Comparison of ENCODE assay signal across 1 cellular context in the genomic region with DNA sequence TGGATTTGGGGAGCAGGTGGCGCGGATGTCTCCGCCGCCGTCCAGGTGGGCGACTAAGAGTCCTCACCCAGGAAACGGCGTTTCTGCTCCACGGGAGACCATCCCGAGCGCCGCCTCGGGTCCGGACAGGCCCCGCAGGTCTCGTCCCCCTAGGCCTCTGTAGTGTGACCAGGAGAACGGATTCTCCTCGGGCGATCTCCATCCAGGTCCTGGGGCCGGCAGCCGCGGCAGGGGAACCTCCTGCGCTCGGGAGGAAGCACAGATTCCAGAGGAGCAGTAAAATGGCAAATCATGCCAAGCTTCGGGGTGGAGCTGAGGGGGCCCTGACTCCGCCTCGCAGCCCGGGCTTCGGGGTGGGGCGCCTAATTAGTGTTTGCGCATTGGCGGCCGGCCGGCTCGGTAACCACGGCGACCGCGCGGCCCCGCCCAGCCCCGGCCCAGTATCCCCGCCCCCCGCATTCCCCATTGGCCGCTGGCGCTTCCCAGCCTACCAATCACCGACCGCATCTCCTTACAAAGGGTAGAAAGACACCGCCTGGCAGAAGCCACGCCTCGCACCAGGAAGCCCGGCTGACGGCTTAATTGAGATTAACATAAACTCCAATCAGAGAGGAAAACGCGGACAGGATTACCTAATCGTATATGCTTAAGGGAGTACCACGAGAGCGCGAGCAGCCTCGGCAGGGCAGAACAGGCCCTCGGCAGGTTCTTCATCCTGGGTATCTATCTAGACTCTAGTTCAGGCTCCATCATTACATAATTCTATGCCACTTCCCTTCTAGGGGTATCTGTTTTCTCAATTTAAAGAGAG.
A peak's percentile ranks its signal among the peaks of the same experiment; 100 is the strongest.
TF ChIP-seq lines count a peak whose summit lies in the region.

No MANE protein-coding gene starts in this region.

TF ChIP-seq in HepG2, 621 proteins besides CTCF, POLR2A, EP300 and RAD21 (continued from another document and continues in another):
- TF ChIP-seq, protein P1, sequence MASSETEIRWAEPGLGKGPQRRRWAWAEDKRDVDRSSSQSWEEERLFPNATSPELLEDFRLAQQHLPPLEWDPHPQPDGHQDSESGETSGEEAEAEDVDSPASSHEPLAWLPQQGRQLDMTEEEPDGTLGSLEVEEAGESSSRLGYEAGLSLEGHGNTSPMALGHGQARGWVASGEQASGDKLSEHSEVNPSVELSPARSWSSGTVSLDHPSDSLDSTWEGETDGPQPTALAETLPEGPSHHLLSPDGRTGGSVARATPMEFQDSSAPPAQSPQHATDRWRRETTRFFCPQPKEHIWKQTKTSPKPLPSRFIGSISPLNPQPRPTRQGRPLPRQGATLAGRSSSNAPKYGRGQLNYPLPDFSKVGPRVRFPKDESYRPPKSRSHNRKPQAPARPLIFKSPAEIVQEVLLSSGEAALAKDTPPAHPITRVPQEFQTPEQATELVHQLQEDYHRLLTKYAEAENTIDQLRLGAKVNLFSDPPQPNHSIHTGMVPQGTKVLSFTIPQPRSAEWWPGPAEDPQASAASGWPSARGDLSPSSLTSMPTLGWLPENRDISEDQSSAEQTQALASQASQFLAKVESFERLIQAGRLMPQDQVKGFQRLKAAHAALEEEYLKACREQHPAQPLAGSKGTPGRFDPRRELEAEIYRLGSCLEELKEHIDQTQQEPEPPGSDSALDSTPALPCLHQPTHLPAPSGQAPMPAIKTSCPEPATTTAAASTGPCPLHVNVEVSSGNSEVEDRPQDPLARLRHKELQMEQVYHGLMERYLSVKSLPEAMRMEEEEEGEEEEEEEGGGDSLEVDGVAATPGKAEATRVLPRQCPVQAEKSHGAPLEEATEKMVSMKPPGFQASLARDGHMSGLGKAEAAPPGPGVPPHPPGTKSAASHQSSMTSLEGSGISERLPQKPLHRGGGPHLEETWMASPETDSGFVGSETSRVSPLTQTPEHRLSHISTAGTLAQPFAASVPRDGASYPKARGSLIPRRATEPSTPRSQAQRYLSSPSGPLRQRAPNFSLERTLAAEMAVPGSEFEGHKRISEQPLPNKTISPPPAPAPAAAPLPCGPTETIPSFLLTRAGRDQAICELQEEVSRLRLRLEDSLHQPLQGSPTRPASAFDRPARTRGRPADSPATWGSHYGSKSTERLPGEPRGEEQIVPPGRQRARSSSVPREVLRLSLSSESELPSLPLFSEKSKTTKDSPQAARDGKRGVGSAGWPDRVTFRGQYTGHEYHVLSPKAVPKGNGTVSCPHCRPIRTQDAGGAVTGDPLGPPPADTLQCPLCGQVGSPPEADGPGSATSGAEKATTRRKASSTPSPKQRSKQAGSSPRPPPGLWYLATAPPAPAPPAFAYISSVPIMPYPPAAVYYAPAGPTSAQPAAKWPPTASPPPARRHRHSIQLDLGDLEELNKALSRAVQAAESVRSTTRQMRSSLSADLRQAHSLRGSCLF (CRISPR knock-in tag; IDR thresholded peaks at IDR 0.05; ENCODE audit: borderline replicate concordance): no peak
- no peak for TF ChIP-seq ZSCAN21 (CRISPR knock-in tag; IDR thresholded peaks at IDR 0.05; ENCODE audit: borderline replicate concordance)
- TF ChIP-seq ZNF552 (CRISPR knock-in tag; IDR thresholded peaks at IDR 0.05; ENCODE audit: borderline replicate concordance): no peak
- TF ChIP-seq, protein P2, sequence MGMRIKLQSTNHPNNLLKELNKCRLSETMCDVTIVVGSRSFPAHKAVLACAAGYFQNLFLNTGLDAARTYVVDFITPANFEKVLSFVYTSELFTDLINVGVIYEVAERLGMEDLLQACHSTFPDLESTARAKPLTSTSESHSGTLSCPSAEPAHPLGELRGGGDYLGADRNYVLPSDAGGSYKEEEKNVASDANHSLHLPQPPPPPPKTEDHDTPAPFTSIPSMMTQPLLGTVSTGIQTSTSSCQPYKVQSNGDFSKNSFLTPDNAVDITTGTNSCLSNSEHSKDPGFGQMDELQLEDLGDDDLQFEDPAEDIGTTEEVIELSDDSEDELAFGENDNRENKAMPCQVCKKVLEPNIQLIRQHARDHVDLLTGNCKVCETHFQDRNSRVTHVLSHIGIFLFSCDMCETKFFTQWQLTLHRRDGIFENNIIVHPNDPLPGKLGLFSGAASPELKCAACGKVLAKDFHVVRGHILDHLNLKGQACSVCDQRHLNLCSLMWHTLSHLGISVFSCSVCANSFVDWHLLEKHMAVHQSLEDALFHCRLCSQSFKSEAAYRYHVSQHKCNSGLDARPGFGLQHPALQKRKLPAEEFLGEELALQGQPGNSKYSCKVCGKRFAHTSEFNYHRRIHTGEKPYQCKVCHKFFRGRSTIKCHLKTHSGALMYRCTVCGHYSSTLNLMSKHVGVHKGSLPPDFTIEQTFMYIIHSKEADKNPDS (CRISPR knock-in tag; IDR thresholded peaks at IDR 0.05): no peak
- TF ChIP-seq HNRNPUL1 (IDR thresholded peaks at IDR 0.05; ENCODE audit: low read depth, low read length): no peak
- TF ChIP-seq, protein P3, sequence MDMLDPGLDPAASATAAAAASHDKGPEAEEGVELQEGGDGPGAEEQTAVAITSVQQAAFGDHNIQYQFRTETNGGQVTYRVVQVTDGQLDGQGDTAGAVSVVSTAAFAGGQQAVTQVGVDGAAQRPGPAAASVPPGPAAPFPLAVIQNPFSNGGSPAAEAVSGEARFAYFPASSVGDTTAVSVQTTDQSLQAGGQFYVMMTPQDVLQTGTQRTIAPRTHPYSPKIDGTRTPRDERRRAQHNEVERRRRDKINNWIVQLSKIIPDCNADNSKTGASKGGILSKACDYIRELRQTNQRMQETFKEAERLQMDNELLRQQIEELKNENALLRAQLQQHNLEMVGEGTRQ (IDR thresholded peaks at IDR 0.05; ENCODE audit: low read depth, low read length): no peak
- TF ChIP-seq, protein P3 (CRISPR knock-in tag; IDR thresholded peaks at IDR 0.05; ENCODE audit: borderline replicate concordance): no peak
- TF ChIP-seq SMARCC2 (IDR thresholded peaks at IDR 0.05): no peak
- TF ChIP-seq CHD4 (IDR thresholded peaks at IDR 0.05; ENCODE audit: borderline replicate concordance, low read length): no peak
- TF ChIP-seq, protein P4, sequence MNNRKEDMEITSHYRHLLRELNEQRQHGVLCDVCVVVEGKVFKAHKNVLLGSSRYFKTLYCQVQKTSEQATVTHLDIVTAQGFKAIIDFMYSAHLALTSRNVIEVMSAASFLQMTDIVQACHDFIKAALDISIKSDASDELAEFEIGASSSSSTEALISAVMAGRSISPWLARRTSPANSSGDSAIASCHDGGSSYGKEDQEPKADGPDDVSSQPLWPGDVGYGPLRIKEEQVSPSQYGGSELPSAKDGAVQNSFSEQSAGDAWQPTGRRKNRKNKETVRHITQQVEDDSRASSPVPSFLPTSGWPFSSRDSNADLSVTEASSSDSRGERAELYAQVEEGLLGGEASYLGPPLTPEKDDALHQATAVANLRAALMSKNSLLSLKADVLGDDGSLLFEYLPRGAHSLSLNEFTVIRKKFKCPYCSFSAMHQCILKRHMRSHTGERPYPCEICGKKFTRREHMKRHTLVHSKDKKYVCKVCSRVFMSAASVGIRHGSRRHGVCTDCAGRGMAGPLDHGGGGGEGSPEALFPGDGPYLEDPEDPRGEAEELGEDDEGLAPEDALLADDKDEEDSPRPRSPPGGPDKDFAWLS (CRISPR knock-in tag; IDR thresholded peaks at IDR 0.05; ENCODE audit: borderline replicate concordance): no peak
- TF ChIP-seq KLF9 (CRISPR knock-in tag; IDR thresholded peaks at IDR 0.05; ENCODE audit: low read depth): no peak
- TF ChIP-seq ZNF337 (CRISPR knock-in tag; IDR thresholded peaks at IDR 0.05; ENCODE audit: borderline replicate concordance, low read depth): no peak
- TF ChIP-seq KAT8 (CRISPR knock-in tag; IDR thresholded peaks at IDR 0.05): 0 out of 2 replicates have a peak, but pooled peaks have one; percentile 23
- TF ChIP-seq GTF3A (CRISPR knock-in tag; conservative IDR thresholded peaks at IDR 0.05): no peak
- TF ChIP-seq, protein P5, sequence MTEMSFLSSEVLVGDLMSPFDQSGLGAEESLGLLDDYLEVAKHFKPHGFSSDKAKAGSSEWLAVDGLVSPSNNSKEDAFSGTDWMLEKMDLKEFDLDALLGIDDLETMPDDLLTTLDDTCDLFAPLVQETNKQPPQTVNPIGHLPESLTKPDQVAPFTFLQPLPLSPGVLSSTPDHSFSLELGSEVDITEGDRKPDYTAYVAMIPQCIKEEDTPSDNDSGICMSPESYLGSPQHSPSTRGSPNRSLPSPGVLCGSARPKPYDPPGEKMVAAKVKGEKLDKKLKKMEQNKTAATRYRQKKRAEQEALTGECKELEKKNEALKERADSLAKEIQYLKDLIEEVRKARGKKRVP (CRISPR knock-in tag; IDR thresholded peaks at IDR 0.05): no peak
- TF ChIP-seq ZNF547 (CRISPR knock-in tag; IDR thresholded peaks at IDR 0.05): no peak
- TF ChIP-seq, protein P6, sequence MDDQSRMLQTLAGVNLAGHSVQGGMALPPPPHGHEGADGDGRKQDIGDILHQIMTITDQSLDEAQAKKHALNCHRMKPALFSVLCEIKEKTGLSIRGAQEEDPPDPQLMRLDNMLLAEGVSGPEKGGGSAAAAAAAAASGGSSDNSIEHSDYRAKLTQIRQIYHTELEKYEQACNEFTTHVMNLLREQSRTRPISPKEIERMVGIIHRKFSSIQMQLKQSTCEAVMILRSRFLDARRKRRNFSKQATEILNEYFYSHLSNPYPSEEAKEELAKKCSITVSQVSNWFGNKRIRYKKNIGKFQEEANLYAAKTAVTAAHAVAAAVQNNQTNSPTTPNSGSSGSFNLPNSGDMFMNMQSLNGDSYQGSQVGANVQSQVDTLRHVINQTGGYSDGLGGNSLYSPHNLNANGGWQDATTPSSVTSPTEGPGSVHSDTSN (CRISPR knock-in tag; IDR thresholded peaks at IDR 0.05; ENCODE audit: borderline replicate concordance): no peak
- TF ChIP-seq, protein P7, sequence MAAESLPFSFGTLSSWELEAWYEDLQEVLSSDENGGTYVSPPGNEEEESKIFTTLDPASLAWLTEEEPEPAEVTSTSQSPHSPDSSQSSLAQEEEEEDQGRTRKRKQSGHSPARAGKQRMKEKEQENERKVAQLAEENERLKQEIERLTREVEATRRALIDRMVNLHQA (CRISPR knock-in tag; IDR thresholded peaks at IDR 0.05): no peak
- TF ChIP-seq, protein P8, sequence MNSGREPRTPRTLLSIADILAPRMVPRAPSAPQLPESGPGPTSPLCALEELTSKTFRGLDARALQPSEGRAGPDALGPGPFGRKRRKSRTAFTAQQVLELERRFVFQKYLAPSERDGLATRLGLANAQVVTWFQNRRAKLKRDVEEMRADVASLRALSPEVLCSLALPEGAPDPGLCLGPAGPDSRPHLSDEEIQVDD (CRISPR knock-in tag; IDR thresholded peaks at IDR 0.05; ENCODE audit: borderline replicate concordance): no peak
- TF ChIP-seq, protein P9, sequence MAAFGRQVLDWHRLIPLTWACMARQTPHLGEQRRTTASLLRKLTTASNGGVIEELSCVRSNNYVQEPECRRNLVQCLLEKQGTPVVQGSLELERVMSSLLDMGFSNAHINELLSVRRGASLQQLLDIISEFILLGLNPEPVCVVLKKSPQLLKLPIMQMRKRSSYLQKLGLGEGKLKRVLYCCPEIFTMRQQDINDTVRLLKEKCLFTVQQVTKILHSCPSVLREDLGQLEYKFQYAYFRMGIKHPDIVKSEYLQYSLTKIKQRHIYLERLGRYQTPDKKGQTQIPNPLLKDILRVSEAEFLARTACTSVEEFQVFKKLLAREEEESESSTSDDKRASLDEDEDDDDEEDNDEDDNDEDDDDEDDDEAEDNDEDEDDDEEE (CRISPR knock-in tag; IDR thresholded peaks at IDR 0.05): no peak
- TF ChIP-seq, protein P10, sequence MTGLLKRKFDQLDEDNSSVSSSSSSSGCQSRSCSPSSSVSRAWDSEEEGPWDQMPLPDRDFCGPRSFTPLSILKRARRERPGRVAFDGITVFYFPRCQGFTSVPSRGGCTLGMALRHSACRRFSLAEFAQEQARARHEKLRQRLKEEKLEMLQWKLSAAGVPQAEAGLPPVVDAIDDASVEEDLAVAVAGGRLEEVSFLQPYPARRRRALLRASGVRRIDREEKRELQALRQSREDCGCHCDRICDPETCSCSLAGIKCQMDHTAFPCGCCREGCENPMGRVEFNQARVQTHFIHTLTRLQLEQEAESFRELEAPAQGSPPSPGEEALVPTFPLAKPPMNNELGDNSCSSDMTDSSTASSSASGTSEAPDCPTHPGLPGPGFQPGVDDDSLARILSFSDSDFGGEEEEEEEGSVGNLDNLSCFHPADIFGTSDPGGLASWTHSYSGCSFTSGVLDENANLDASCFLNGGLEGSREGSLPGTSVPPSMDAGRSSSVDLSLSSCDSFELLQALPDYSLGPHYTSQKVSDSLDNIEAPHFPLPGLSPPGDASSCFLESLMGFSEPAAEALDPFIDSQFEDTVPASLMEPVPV (CRISPR knock-in tag; IDR thresholded peaks at IDR 0.05): no peak
- TF ChIP-seq, protein P11, sequence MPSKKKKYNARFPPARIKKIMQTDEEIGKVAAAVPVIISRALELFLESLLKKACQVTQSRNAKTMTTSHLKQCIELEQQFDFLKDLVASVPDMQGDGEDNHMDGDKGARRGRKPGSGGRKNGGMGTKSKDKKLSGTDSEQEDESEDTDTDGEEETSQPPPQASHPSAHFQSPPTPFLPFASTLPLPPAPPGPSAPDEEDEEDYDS (CRISPR knock-in tag; IDR thresholded peaks at IDR 0.05): peak; percentile 71; the same call in 1 of the 2 replicates
- TF ChIP-seq, protein P12, sequence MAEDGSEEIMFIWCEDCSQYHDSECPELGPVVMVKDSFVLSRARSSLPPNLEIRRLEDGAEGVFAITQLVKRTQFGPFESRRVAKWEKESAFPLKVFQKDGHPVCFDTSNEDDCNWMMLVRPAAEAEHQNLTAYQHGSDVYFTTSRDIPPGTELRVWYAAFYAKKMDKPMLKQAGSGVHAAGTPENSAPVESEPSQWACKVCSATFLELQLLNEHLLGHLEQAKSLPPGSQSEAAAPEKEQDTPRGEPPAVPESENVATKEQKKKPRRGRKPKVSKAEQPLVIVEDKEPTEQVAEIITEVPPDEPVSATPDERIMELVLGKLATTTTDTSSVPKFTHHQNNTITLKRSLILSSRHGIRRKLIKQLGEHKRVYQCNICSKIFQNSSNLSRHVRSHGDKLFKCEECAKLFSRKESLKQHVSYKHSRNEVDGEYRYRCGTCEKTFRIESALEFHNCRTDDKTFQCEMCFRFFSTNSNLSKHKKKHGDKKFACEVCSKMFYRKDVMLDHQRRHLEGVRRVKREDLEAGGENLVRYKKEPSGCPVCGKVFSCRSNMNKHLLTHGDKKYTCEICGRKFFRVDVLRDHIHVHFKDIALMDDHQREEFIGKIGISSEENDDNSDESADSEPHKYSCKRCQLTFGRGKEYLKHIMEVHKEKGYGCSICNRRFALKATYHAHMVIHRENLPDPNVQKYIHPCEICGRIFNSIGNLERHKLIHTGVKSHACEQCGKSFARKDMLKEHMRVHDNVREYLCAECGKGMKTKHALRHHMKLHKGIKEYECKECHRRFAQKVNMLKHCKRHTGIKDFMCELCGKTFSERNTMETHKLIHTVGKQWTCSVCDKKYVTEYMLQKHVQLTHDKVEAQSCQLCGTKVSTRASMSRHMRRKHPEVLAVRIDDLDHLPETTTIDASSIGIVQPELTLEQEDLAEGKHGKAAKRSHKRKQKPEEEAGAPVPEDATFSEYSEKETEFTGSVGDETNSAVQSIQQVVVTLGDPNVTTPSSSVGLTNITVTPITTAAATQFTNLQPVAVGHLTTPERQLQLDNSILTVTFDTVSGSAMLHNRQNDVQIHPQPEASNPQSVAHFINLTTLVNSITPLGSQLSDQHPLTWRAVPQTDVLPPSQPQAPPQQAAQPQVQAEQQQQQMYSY (CRISPR knock-in tag; IDR thresholded peaks at IDR 0.05): no peak
- no peak for TF ChIP-seq BORCS8-MEF2B (CRISPR knock-in tag; IDR thresholded peaks at IDR 0.05)
- no peak for TF ChIP-seq PITX1 (CRISPR knock-in tag; IDR thresholded peaks at IDR 0.05)
- TF ChIP-seq ZNF629 (CRISPR knock-in tag; conservative IDR thresholded peaks at IDR 0.05): no peak
- no peak for TF ChIP-seq ARNTL (CRISPR knock-in tag; IDR thresholded peaks at IDR 0.05)
